23 cellular contexts compared by ENCODE assay signal in genomic region chr11:74719011-74719410, GRCh38. TPM values are rescaled to one million over a fixed set of nuclear protein-coding genes. Genes with fewer than 3 reads are reported as not detected.
"Had no signal": no experiment of that assay in that cellular context is flagged by ENCODE, and none has a peak within 500 bp of the region (broad histone marks: within the 10 kb centered on the region; RNA-seq: fewer than 3 reads in every experiment).

No MANE protein-coding gene starts in this region.

- DNase-seq: Karpas-422, KG1, MG63, NCI-H1092, NCI-H1105 treated with DMSO at 0.1 percent for 48 hours, NCI-H1417 treated with DMSO at 0.1 percent for 48 hours, NCI-H146, NCI-H1694 treated with DMSO at 0.1 percent for 48 hours, NCI-H1930, NCI-H2081, NCI-H2107, NCI-H226, NCI-H446, NCI-H510A, NCI-H524 treated with DMSO at 0.1 percent for 48 hours, NCI-H69, NCI-H774, PC-3, SHP77, SK-N-SH had no signal

- H3K27ac ChIP-seq: RWPE1 had no signal

- H3K4me2 ChIP-seq: SK-N-SH had no signal

- H3K4me3 ChIP-seq: MG63 had no signal

- H3K9ac ChIP-seq: SK-N-SH had no signal

- H3K27me3 ChIP-seq: MG63 had no signal

- H3K36me3 ChIP-seq: MG63 had no signal

- ATAC-seq: Panc1, PC-3 had no signal

- H3K9me3 ChIP-seq: MG63, SK-N-SH had no signal

RNA-seq across cellular contexts. Expression of gene CHRDL2, which starts 12.2 kb away (rescaled TPM):
- total RNA-seq: HT1080, PC-3 had no signal
- polyA plus RNA-seq: SK-N-SH had no signal
